In the genomic region with DNA sequence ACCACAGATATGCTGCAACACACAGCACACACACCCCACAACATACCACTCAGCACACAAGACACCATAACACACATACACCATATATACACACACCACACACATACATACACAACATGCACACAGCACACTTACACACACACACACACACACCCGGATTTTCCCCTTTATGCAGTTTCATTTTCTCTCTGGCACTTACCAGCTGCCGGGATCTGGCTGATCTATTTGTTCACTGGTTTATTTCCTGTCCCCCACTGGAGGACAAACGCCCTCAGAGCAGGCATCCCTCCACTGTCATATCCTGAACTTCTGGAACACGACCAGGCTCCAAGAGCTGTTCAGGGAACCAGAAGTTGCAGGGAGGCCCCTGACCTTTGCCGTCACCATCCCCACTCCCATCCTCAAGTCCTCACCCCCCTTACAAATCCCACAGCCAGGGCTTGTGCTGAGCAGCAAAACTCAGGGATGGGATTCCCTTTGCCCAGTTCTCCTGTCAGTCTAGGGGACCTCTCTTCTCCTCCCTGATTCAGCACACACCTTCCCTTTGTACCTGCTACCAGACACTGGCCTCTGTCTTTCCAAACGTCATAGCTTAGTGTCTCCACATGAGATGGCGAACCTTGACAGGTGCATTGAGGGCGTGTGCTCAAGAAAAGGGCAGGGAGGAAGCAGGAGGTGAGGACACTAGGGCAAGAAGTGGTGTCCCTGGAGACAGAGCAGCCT, we compare ENCODE assay signal across 2 cellular contexts.
TF ChIP-seq lines count a peak whose summit lies in the region.

No MANE protein-coding gene starts in this region.

TF ChIP-seq in IMR-90, 13 proteins besides CTCF, POLR2A, EP300 and RAD21:
- TF ChIP-seq MXI1 (IDR thresholded peaks at IDR 0.05; ENCODE audit: borderline replicate concordance, low read depth, low read length) (no peak), NFE2L2 (IDR thresholded peaks at IDR 0.05; ENCODE audit: low read depth, low read length) (no peak), MAFK (IDR thresholded peaks at IDR 0.05; ENCODE audit: low read depth, low read length) (no peak), RFX5 (IDR thresholded peaks at IDR 0.05; ENCODE audit: low read depth, low read length) (no peak), SMC3 (IDR thresholded peaks at IDR 0.05; ENCODE audit: low read depth, low read length) (no peak), CEBPB (IDR thresholded peaks at IDR 0.05; ENCODE audit: low read depth, low read length) (no peak), RCOR1 (IDR thresholded peaks at IDR 0.05; ENCODE audit: insufficient replicate concordance, low read length) (no peak), FOS (IDR thresholded peaks at IDR 0.05; ENCODE audit: low read depth, low read length) (no peak)
- TF ChIP-seq, protein P1, sequence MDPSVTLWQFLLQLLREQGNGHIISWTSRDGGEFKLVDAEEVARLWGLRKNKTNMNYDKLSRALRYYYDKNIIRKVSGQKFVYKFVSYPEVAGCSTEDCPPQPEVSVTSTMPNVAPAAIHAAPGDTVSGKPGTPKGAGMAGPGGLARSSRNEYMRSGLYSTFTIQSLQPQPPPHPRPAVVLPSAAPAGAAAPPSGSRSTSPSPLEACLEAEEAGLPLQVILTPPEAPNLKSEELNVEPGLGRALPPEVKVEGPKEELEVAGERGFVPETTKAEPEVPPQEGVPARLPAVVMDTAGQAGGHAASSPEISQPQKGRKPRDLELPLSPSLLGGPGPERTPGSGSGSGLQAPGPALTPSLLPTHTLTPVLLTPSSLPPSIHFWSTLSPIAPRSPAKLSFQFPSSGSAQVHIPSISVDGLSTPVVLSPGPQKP (IDR thresholded peaks at IDR 0.05; ENCODE audit: borderline replicate concordance, low read depth, low read length) = no peak
TF ChIP-seq in IMR-90: peak in this region for 0.

TF ChIP-seq in GM23338, 12 proteins besides CTCF, POLR2A, EP300 and RAD21:
- TF ChIP-seq, protein P2, sequence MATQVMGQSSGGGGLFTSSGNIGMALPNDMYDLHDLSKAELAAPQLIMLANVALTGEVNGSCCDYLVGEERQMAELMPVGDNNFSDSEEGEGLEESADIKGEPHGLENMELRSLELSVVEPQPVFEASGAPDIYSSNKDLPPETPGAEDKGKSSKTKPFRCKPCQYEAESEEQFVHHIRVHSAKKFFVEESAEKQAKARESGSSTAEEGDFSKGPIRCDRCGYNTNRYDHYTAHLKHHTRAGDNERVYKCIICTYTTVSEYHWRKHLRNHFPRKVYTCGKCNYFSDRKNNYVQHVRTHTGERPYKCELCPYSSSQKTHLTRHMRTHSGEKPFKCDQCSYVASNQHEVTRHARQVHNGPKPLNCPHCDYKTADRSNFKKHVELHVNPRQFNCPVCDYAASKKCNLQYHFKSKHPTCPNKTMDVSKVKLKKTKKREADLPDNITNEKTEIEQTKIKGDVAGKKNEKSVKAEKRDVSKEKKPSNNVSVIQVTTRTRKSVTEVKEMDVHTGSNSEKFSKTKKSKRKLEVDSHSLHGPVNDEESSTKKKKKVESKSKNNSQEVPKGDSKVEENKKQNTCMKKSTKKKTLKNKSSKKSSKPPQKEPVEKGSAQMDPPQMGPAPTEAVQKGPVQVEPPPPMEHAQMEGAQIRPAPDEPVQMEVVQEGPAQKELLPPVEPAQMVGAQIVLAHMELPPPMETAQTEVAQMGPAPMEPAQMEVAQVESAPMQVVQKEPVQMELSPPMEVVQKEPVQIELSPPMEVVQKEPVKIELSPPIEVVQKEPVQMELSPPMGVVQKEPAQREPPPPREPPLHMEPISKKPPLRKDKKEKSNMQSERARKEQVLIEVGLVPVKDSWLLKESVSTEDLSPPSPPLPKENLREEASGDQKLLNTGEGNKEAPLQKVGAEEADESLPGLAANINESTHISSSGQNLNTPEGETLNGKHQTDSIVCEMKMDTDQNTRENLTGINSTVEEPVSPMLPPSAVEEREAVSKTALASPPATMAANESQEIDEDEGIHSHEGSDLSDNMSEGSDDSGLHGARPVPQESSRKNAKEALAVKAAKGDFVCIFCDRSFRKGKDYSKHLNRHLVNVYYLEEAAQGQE (IDR thresholded peaks at IDR 0.05; ENCODE audit: unreplicated experiment) = no peak
- TF ChIP-seq JUNB (IDR thresholded peaks at IDR 0.05; ENCODE audit: unreplicated experiment) (no peak), NANOG (IDR thresholded peaks at IDR 0.05; ENCODE audit: borderline replicate concordance) (no peak)
